9 cellular contexts compared by ENCODE assay signal in the genomic region with DNA sequence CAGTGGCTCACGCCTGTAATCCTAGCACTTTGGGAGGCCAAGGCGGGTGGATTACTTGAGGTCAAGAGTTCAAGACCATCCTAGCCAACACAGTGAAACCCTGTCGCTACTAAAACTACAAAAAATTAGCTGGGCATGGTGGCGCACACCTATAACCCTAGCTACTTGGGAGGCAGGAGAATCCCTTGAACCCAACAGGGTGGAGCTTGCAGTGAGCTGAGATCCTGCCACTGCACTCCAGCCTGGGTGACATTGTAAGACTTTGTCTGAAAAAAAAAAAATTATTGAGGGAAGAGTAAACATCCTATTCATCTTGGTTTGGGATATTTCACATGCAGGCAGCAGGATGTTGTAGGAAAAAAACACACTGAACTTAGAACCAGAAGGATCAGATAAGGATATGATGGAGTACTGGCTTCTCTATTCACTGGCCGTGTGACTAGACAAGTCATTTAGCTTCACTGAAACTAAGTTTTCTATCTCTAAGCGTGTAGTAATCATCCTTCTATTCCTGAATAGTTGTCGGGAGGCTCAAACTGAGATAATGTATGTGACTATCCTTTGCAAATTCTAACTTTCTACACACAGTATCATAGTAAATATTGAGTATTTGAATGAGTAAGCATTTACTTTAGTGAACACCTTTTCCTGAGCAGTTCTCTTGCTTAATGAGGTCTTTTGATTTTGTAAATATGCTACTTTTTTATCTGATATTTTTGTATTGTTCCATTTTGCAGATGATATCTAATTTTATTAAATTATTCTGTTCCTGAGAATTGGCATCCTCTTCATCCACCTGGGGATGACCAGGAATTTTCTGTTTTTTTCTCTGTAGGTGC. TPM values are rescaled to one million over a fixed set of nuclear protein-coding genes. Genes with fewer than 3 reads are reported as not detected.
DNase-seq lines count a peak whose midpoint lies in the region; ATAC-seq and TF ChIP-seq lines count a peak whose summit lies in the region.
"Had no signal": no experiment of that assay in that cellular context is flagged by ENCODE, and none has a peak within 500 bp of the region (broad histone marks: within the 10 kb centered on the region; RNA-seq: fewer than 3 reads in every experiment).

No MANE protein-coding gene starts in this region.

- H3K9ac ChIP-seq in Karpas-422 (ENCODE audit: low read length) (peak overlapping the region; percentile 12; the same call in 1 of the 2 replicates), mammary epithelial cell (ENCODE audit: insufficient read depth, low read length) (no peak overlapping the region)

- no peak for ATAC-seq in CD4-positive, alpha-beta T cell (ENCODE audit: poor library complexity)
- no peak for ATAC-seq in naive thymus-derived CD8-positive, alpha-beta T cell
- ATAC-seq in GM18868 (IDR thresholded peaks at IDR 0.05; ENCODE audit: unreplicated experiment), result no peak
- no peak for ATAC-seq in GM19328 (IDR thresholded peaks at IDR 0.05; ENCODE audit: unreplicated experiment)

- no peaks in the 10 kb centered on the region for H3K27me3 Mint-ChIP-seq in CD4-positive, alpha-beta T cell
- no peaks in the 10 kb centered on the region for H3K27me3 Mint-ChIP-seq in naive thymus-derived CD8-positive, alpha-beta T cell

- H3K4me2 ChIP-seq in Karpas-422 (ENCODE audit: low read depth, low read length, poor library complexity, severe bottlenecking) (peak overlapping the region; percentile 79), mammary epithelial cell (ENCODE audit: insufficient read depth, low read depth, low read length) (peak overlapping the region; percentile 65)

- H3K4me1 ChIP-seq in Karpas-422 (ENCODE audit: low read length) (peaks cover 64% of the 10 kb centered on the region), mammary epithelial cell (ENCODE audit: insufficient read depth, low read length) (peaks cover 36% of the 10 kb centered on the region)
- H3K4me1 ChIP-seq: HAP-1 had no signal

- peak overlapping the region; percentile 95 for H3K27ac Mint-ChIP-seq in CD4-positive, alpha-beta T cell
- H3K27ac Mint-ChIP-seq in naive thymus-derived CD8-positive, alpha-beta T cell, result peak overlapping the region; percentile 82 to 96 (median 91)

- no peak overlapping the region for H2AFZ ChIP-seq in Karpas-422 (ENCODE audit: low read length)
- H2AFZ ChIP-seq in mammary epithelial cell (ENCODE audit: low read depth, low read length), result no peak overlapping the region

- H3K4me1 Mint-ChIP-seq in CD4-positive, alpha-beta T cell (ENCODE audit: low read depth), result peaks cover 96% of the 10 kb centered on the region
- peaks cover 46 to 97% (median 90%) of the 10 kb centered on the region in 4 donors for H3K4me1 Mint-ChIP-seq in naive thymus-derived CD8-positive, alpha-beta T cell

- no peaks in the 10 kb centered on the region for H3K9me3 ChIP-seq in CD4-positive, alpha-beta T cell (ENCODE audit: control insufficient read depth, low read length)
- H3K9me3 ChIP-seq in Karpas-422 (ENCODE audit: low read length) (no peaks in the 10 kb centered on the region), mammary epithelial cell (replicated peaks; ENCODE audit: insufficient read depth, low read length) (no peaks in the 10 kb centered on the region)
- H3K9me3 ChIP-seq: HAP-1 had no signal

- no peak for DNase-seq in CD4-positive, alpha-beta T cell
- no peak for DNase-seq in Karpas-422
- no peak for DNase-seq in mammary epithelial cell
- no peak for DNase-seq in naive thymus-derived CD8-positive, alpha-beta T cell
- DNase-seq in GM20000 (ENCODE audit: low spot score), result no peak
- no peak for DNase-seq in central memory CD4-positive, alpha-beta T cell

- CTCF ChIA-PET in CD4-positive, alpha-beta T cell (lab: Charles Lee), result interaction anchor here (1.4 kb wide), 1 partner anchor 24 kb away, joined by 3 read pairs; no protein-coding TSS in a partner anchor
- CTCF ChIA-PET in mammary epithelial cell (lab: Charles Lee; ENCODE audit: low non-redundant PET), result no interaction called here

- intact Hi-C loops in CD4-positive, alpha-beta T cell (cut with DNase I, micrococcal nuclease), result loop anchor here (2.0 to 5.0 kb wide), 2 partner anchors 18 to 199 kb away; partner anchors contain the start of genes CAP1 (in 1 of the 2) and ZMPSTE24 (in 1 of the 2)
- intact Hi-C loops in mammary epithelial cell (cut with micrococcal nuclease), result no loop called here

- no peaks in the 10 kb centered on the region for H3K9me2 ChIP-seq in Karpas-422 (replicated peaks; ENCODE audit: insufficient read depth, low read length)

- H3K27ac ChIP-seq in CD4-positive, alpha-beta T cell (ENCODE audit: low read depth, low read length), result peak overlapping the region; percentile 59
- peak overlapping the region; percentile 98 for H3K27ac ChIP-seq in Karpas-422 (ENCODE audit: low read length)
- peak overlapping the region; percentile 1 for H3K27ac ChIP-seq in mammary epithelial cell (ENCODE audit: insufficient read depth, low read depth, low read length)

- POLR2A ChIA-PET in CD4-positive, alpha-beta T cell (lab: Charles Lee), result interaction anchor here (1.1 to 6.3 kb wide), 5 partner anchors 9 to 18 kb away, joined by 3 to 56 read pairs (median 6); partner anchors contain the start of gene CAP1
- POLR2A ChIA-PET in naive thymus-derived CD8-positive, alpha-beta T cell (lab: Charles Lee), result interaction anchor here (0.6 to 12.3 kb wide), 6 partner anchors 10 to 184 kb away, joined by 3 to 246 read pairs (median 4); partner anchors contain the start of gene CAP1

- peak overlapping the region; percentile 56; the same call in 1 of the 2 replicates for H3K4me3 ChIP-seq in Karpas-422 (ENCODE audit: low read length)
- no peak overlapping the region for H3K4me3 ChIP-seq in mammary epithelial cell (replicated peaks in 1 of 3; ENCODE audit: insufficient read depth in 1 of 3, low read depth in 2 of 3, low read length in 3 of 3)
- H3K4me3 ChIP-seq: HAP-1 had no signal

- H3K79me2 ChIP-seq in Karpas-422 (ENCODE audit: low read length) (peaks cover 74% of the 10 kb centered on the region), mammary epithelial cell (ENCODE audit: insufficient read depth, low read length) (peaks cover 93% of the 10 kb centered on the region)

- peak; percentile 1 for TF ChIP-seq CTCF in CD4-positive, alpha-beta T cell (IDR thresholded peaks at IDR 0.05)
- no peak for TF ChIP-seq CTCF in mammary epithelial cell (conservative IDR thresholded peaks at IDR 0.05 in 1 of 2, IDR thresholded peaks at IDR 0.05 in 1 of 2; ENCODE audit: extremely low read depth in 1 of 2, insufficient read depth in 1 of 2, low read depth in 1 of 2, low read length in 2 of 2)
- TF ChIP-seq CTCF in GM20000 (IDR thresholded peaks at IDR 0.05; ENCODE audit: extremely low read depth, missing control alignments), result no peak

- dilution Hi-C loops in mammary epithelial cell (cut with HindIII; ENCODE audit: low sequenced_read_pairs), result no loop called here

- H4K20me1 ChIP-seq in Karpas-422 (ENCODE audit: insufficient read depth, low read depth, low read length) (peaks cover 3% of the 10 kb centered on the region; the same call in 1 of the 2 replicates), mammary epithelial cell (ENCODE audit: insufficient read depth, low read length) (peaks cover 10% of the 10 kb centered on the region)

- no peaks in the 10 kb centered on the region for H3K9me3 Mint-ChIP-seq in CD4-positive, alpha-beta T cell
- no peaks in the 10 kb centered on the region for H3K9me3 Mint-ChIP-seq in naive thymus-derived CD8-positive, alpha-beta T cell

- in situ Hi-C loops in mammary epithelial cell (cut with MboI; ENCODE audit: low sequenced_read_pairs in 2 of 2), result no loop called here

- H3K4me3 Mint-ChIP-seq in CD4-positive, alpha-beta T cell, result peak overlapping the region; percentile 88
- H3K4me3 Mint-ChIP-seq in naive thymus-derived CD8-positive, alpha-beta T cell, result peak overlapping the region; percentile 72 to 86 (median 78)

- peaks cover 29% of the 10 kb centered on the region for H3K36me3 ChIP-seq in Karpas-422 (ENCODE audit: insufficient read depth, low read length)
- peaks cover 34% of the 10 kb centered on the region for H3K36me3 ChIP-seq in mammary epithelial cell (ENCODE audit: insufficient read depth, low read length)

- no peaks in the 10 kb centered on the region for H3K27me3 ChIP-seq in CD4-positive, alpha-beta T cell (ENCODE audit: control insufficient read depth, insufficient read depth, low read length)
- H3K27me3 ChIP-seq in Karpas-422 (ENCODE audit: low read length), result no peaks in the 10 kb centered on the region
- H3K27me3 ChIP-seq in mammary epithelial cell (ENCODE audit: insufficient read depth, low read length), result no peaks in the 10 kb centered on the region

- H3K36me3 Mint-ChIP-seq in CD4-positive, alpha-beta T cell (ENCODE audit: low read depth), result peaks cover 85% of the 10 kb centered on the region
- peaks cover under 1 to 81% (median 22%) of the 10 kb centered on the region in 3 donors for H3K36me3 Mint-ChIP-seq in naive thymus-derived CD8-positive, alpha-beta T cell

- 97% methylated on average over 7 of the region's 7 CpGs for WGBS in mammary epithelial cell (ENCODE audit: low coverage, missing lambda C conversion rate)

- no TSS peak for BruUV-seq in mammary epithelial cell (replicated peaks; lab: Mats Ljungman, UMichigan)

RNA-seq across cellular contexts. Expression of gene CAP1, which starts 18.1 kb away (rescaled TPM):
- 100 to 1,000 TPM; 121 to 126 TPM for total RNA-seq in CD4-positive, alpha-beta T cell
- 217 and 229 TPM in 2 replicates for total RNA-seq in Karpas-422 (2014; rRNA removed; shearing (Covaris generic); ENCODE audit: low replicate concordance)
- 100 to 1,000 TPM; 715 to 877 TPM for total RNA-seq in mammary epithelial cell
- polyA plus RNA-seq in mammary epithelial cell, result 788 TPM
- 546 TPM for polyA minus RNA-seq in mammary epithelial cell
- 100 to 1,000 TPM; 313 to 314 TPM for total RNA-seq in naive thymus-derived CD8-positive, alpha-beta T cell
- polyA plus RNA-seq in naive thymus-derived CD8-positive, alpha-beta T cell, result 100 to 1,000 TPM; 610 to 675 (median 672) TPM

RNA-seq across cellular contexts. Expression of gene PPT1, which starts 38.4 kb away (rescaled TPM):
- 10 to 100 TPM; 31.9 to 34.5 TPM for total RNA-seq in CD4-positive, alpha-beta T cell
- total RNA-seq in Karpas-422 (2014; rRNA removed; shearing (Covaris generic); ENCODE audit: low replicate concordance), result 49.5 and 77.4 TPM in 2 replicates
- 10 to 100 TPM; 22.5 to 36.9 TPM for total RNA-seq in mammary epithelial cell
- 42.8 TPM for polyA plus RNA-seq in mammary epithelial cell
- 108 TPM for polyA minus RNA-seq in mammary epithelial cell
- 10 to 100 TPM; 70.9 to 72.9 TPM for total RNA-seq in naive thymus-derived CD8-positive, alpha-beta T cell
- 100 to 1,000 TPM; 236 to 267 (median 237) TPM for polyA plus RNA-seq in naive thymus-derived CD8-positive, alpha-beta T cell

Comparison
In these comparisons a context has a peak if more than half of its experiments do, and no peak if none do; other contexts are left out.
1. H3K27ac ChIP-seq: peak in every context shown above with its lines; median percentile 98 in Karpas-422; 59 in CD4-positive, alpha-beta T cell; 1 in mammary epithelial cell.